In the genomic region with DNA sequence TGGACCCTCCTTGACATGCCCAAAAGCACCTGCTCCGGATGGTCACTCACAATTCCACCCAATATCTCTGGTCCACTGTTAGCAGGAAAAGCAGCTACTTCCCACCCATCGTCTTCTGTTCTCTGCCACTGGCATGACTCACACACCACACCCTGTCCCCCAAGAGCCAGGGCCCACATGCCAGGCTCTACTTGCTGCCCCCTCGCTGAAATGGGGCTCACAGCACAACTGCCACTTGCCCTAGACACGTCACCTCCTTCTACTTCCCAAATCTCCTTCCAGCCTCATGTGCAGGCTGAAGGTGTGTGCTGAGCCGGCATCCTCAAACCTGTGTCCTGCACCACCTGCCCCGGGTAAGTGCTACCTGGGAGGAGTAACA, we compare ENCODE assay signal across 11 cellular contexts.
DNase-seq lines count a peak whose midpoint lies in the region; ATAC-seq, FAIRE-seq and TF ChIP-seq lines count a peak whose summit lies in the region.
"Had no signal": no experiment of that assay in that cellular context is flagged by ENCODE, and none has a peak within 500 bp of the region (broad histone marks: within the 10 kb centered on the region; RNA-seq: fewer than 3 reads in every experiment).

No MANE protein-coding gene starts in this region.

- TF ChIP-seq POLR2A in GM12891 (IDR thresholded peaks at IDR 0.05; ENCODE audit: low read depth, low read length) (no peak), H54 (IDR thresholded peaks at IDR 0.05; ENCODE audit: low read depth, low read length) (no peak)

- peak; percentile 31 for FAIRE-seq in GM12891 (lab: Jason Lieb, UNC)
- FAIRE-seq in H54 (lab: Jason Lieb, UNC), result peak; percentile 92
- FAIRE-seq: pancreas had no signal

- TF ChIP-seq CTCF in PC-9 (conservative IDR thresholded peaks at IDR 0.05) (no peak), lung (IDR thresholded peaks at IDR 0.05; ENCODE audit: control extremely low read depth, extremely low read depth) (no peak)

- H4K20me1 ChIP-seq in PC-9 (ENCODE audit: insufficient read depth), result no peaks in the 10 kb centered on the region

- H3K4me3 ChIP-seq in PC-9 (peak overlapping the region; percentile 31; the same call in 1 of the 2 replicates), lung (no peak overlapping the region), mesendoderm (ENCODE audit: low read length) (no peak overlapping the region)
- H3K4me3 ChIP-seq: dorsolateral prefrontal cortex, pancreas had no signal

- no peak overlapping the region for H3K23ac ChIP-seq in mesendoderm (ENCODE audit: low read length)

- H3K56ac ChIP-seq in mesendoderm (ENCODE audit: low read length), result no peak overlapping the region

- no peak overlapping the region for H2AFZ ChIP-seq in PC-9

- no peak overlapping the region for H3K9ac ChIP-seq in mesendoderm (ENCODE audit: low read length)

- H3K27ac ChIP-seq in PC-9, result peak overlapping the region; percentile 65
- peak overlapping the region; percentile 9 to 68 for H3K27ac ChIP-seq in lung (ENCODE audit: low read depth in 1 of 2, low read length in 1 of 2)
- H3K27ac ChIP-seq in mesendoderm (ENCODE audit: low read depth, low read length), result no peak overlapping the region

- no peak overlapping the region for H2BK5ac ChIP-seq in mesendoderm (ENCODE audit: low read length)

- POLR2A ChIA-PET in PC-9 (lab: Charles Lee; ENCODE audit: unreplicated experiment), result interaction anchor here (0.7 kb wide), 1 partner anchor 43 kb away, joined by 4 read pairs; no protein-coding TSS in a partner anchor

- CTCF ChIA-PET in PC-9 (lab: Charles Lee), result no interaction called here

- H3K4me2 ChIP-seq in PC-9, result peak overlapping the region; percentile 55
- H3K4me2 ChIP-seq in mesendoderm (ENCODE audit: low read length), result no peak overlapping the region

- H3K4ac ChIP-seq in mesendoderm (ENCODE audit: low read depth, low read length), result no peak overlapping the region

- no peak overlapping the region for H2BK15ac ChIP-seq in mesendoderm (replicated peaks; ENCODE audit: low read depth)

- no peaks in the 10 kb centered on the region for H3K27me3 ChIP-seq in PC-9 (ENCODE audit: insufficient read depth, low read depth)
- H3K27me3 ChIP-seq in lung (ENCODE audit: control insufficient read depth, insufficient read depth), result no peaks in the 10 kb centered on the region
- H3K27me3 ChIP-seq in mesendoderm (ENCODE audit: insufficient read depth, low read length, poor library complexity), result no peaks in the 10 kb centered on the region
- H3K27me3 ChIP-seq: dorsolateral prefrontal cortex, pancreas had no signal

- H3K9me3 ChIP-seq in PC-9 (ENCODE audit: insufficient read depth, low read depth) (no peaks in the 10 kb centered on the region), lung (ENCODE audit: control insufficient read depth in 2 of 2, insufficient read depth in 1 of 2, low read length in 1 of 2) (no peaks in the 10 kb centered on the region)
- H3K9me3 ChIP-seq: Caco-2, pancreas had no signal

- H3K36me3 ChIP-seq in PC-9 (ENCODE audit: low read depth) (no peaks in the 10 kb centered on the region; the same call in 1 of the 2 replicates), lung (ENCODE audit: control insufficient read depth in 2 of 2, insufficient read depth in 2 of 2, low read length in 2 of 2) (no peaks in the 10 kb centered on the region), mesendoderm (ENCODE audit: control insufficient read depth, insufficient read depth, low read length) (no peaks in the 10 kb centered on the region)
- H3K36me3 ChIP-seq: pancreas had no signal

- DNase-seq in GM12891 (ENCODE audit: insufficient read length, low spot score) (no peak), H54 (ENCODE audit: insufficient read length, low spot score) (peak; percentile 26), PC-9 (peak; percentile 55 to 74), lung (ENCODE audit: low spot score) (no peak), mesendoderm (no peak)
- no peak for DNase-seq in stimulated activated CD4-positive, alpha-beta T cell treated with anti-CD3 and anti-CD28 coated beads, Interleukin-15, amount 100 ng/mL, for 24 hours
- DNase-seq in activated CD4-positive, alpha-beta T cell treated with anti-CD3 and anti-CD28 coated beads, Interleukin-2, amount 50 U/mL, for 48 hours, result no peak
- DNase-seq: Caco-2, dorsolateral prefrontal cortex, pancreas had no signal

- peaks cover 37% of the 10 kb centered on the region for H3F3A ChIP-seq in PC-9 (ENCODE audit: insufficient read depth, low read depth)

- no peak overlapping the region for H2AK5ac ChIP-seq in mesendoderm (ENCODE audit: low read length)

- H3K79me2 ChIP-seq in PC-9 (ENCODE audit: low read depth), result peaks cover 40% of the 10 kb centered on the region
- no peaks in the 10 kb centered on the region for H3K79me2 ChIP-seq in mesendoderm (ENCODE audit: control insufficient read depth, insufficient read depth, low read length)

- H3K4me1 ChIP-seq in PC-9 (replicated peaks; ENCODE audit: insufficient read depth) (peaks cover 50% of the 10 kb centered on the region), lung (ENCODE audit: control insufficient read depth in 2 of 2, insufficient read depth in 2 of 2, low read length in 2 of 2) (peaks cover 14 to 24% of the 10 kb centered on the region in 2 donors), mesendoderm (ENCODE audit: control insufficient read depth, low read depth, low read length) (peaks cover 1% of the 10 kb centered on the region)

- no peak overlapping the region for H4K8ac ChIP-seq in mesendoderm (ENCODE audit: low read depth, low read length)

- WGBS in lung, 2 donors, result 68 to 70% methylated on average over 6 of the region's 6 CpGs
- no CpG with 5 or more reads among the region's 6 CpGs for WGBS in mesendoderm (ENCODE audit: extremely low coverage, insufficient coverage, low lambda C conversion rate)

- H3K9me2 ChIP-seq in PC-9 (ENCODE audit: insufficient read depth), result no peaks in the 10 kb centered on the region

- BruUV-seq in PC-9 (replicated peaks; lab: Mats Ljungman, UMichigan), result no TSS peak

- H3K18ac ChIP-seq in mesendoderm (ENCODE audit: low read length), result no peak overlapping the region

- no peak overlapping the region for H4K5ac ChIP-seq in mesendoderm (ENCODE audit: low read length)

- H3K79me1 ChIP-seq in mesendoderm (ENCODE audit: low read length), result peaks cover 3% of the 10 kb centered on the region

- H2BK120ac ChIP-seq in mesendoderm (ENCODE audit: low read depth, low read length), result no peak overlapping the region

- intact Hi-C loops in PC-9 (cut with micrococcal nuclease; ENCODE audit: unreplicated experiment), result loop anchor here (2.0 kb wide), 1 partner anchor 64 kb away; no protein-coding TSS in a partner anchor

- ATAC-seq in lung (ENCODE audit: insufficient read depth, low FRiP score), result no peak
- no peak for ATAC-seq in HG03139 (IDR thresholded peaks at IDR 0.05; ENCODE audit: unreplicated experiment)

TF ChIP-seq in GM12891, 5 proteins besides CTCF, POLR2A, EP300 and RAD21:
- no peak for TF ChIP-seq POLR2AphosphoS5 (IDR thresholded peaks at IDR 0.05; ENCODE audit: low read depth, low read length)
- no peak for TF ChIP-seq TAF1 (IDR thresholded peaks at IDR 0.05; ENCODE audit: low read depth, low read length)
- TF ChIP-seq PAX5 (IDR thresholded peaks at IDR 0.05; ENCODE audit: insufficient read depth, low read length, severe bottlenecking), result no peak
- TF ChIP-seq POU2F2 (IDR thresholded peaks at IDR 0.05; ENCODE audit: low read depth, low read length), result no peak
- no peak for TF ChIP-seq SPI1 (IDR thresholded peaks at IDR 0.05; ENCODE audit: low read depth, low read length)

Comparison
In these comparisons a context has a peak if more than half of its experiments do, and no peak if none do; other contexts are left out.
1. DNase-seq: peak in H54 (single experiment) and PC-9 (2 of 2); none in GM12891 (single experiment), lung (single experiment), stimulated activated CD4-positive, alpha-beta T cell treated with anti-CD3 and anti-CD28 coated beads, Interleukin-15, amount 100 ng/mL, for 24 hours (single experiment), activated CD4-positive, alpha-beta T cell treated with anti-CD3 and anti-CD28 coated beads, Interleukin-2, amount 50 U/mL, for 48 hours (0 of 2) and mesendoderm (single experiment).